8 cellular contexts compared by ENCODE assay signal in the genomic region with DNA sequence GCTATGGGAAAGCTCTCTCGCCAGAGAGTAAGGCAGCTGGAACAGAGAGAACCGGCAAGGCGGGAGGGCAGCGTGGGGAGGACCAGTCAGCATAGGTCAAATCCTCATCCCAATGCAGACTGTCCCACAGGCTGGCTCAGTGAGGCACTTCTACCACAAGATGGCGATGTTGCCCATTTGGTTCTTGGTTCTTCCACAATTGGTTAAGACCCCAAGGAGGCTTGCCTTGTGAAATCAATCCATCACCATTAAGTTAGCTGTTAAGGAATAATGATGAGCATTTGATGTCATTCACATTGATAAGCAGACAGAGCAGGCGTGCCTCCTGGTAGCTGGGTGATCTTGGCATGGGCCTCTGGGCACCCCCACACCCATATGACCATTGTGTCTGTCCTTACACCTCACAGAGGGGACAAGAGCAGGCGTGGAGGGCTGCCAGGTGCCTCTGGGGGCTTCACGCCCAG. TPM values are rescaled to one million over a fixed set of nuclear protein-coding genes. Genes with fewer than 3 reads are reported as not detected.
DNase-seq lines count a peak whose midpoint lies in the region; ATAC-seq and TF ChIP-seq lines count a peak whose summit lies in the region.

No MANE protein-coding gene starts in this region.

- CTCF ChIA-PET in naive thymus-derived CD4-positive, alpha-beta T cell (lab: Charles Lee), result interaction anchor here (0.6 kb wide), 1 partner anchor 8 kb away, joined by 3 read pairs; no protein-coding TSS in a partner anchor

- no peak for TF ChIP-seq EP300 in stomach (IDR thresholded peaks at IDR 0.05)

- TF ChIP-seq POLR2A in esophagus squamous epithelium (IDR thresholded peaks at IDR 0.05), result no peak
- no peak for TF ChIP-seq POLR2A in stomach (IDR thresholded peaks at IDR 0.05)

- peak; percentile 72 for ATAC-seq in GM18519 (IDR thresholded peaks at IDR 0.05; ENCODE audit: low FRiP score, unreplicated experiment)
- peak; percentile 70 for ATAC-seq in HG03469 (IDR thresholded peaks at IDR 0.05; ENCODE audit: unreplicated experiment)
- ATAC-seq in naive thymus-derived CD4-positive, alpha-beta T cell, result peak; percentile 81

- H3K27ac ChIP-seq in esophagus squamous epithelium (no peak overlapping the region), stomach (no peak overlapping the region)
- H3K27ac ChIP-seq in naive thymus-derived CD4-positive, alpha-beta T cell (ENCODE audit: low read depth, low read length), result no peak overlapping the region

- no peaks in the 10 kb centered on the region for H3K36me3 ChIP-seq in esophagus squamous epithelium
- H3K36me3 ChIP-seq in naive thymus-derived CD4-positive, alpha-beta T cell (ENCODE audit: control insufficient read depth in 2 of 3, insufficient read depth in 3 of 3, low read length in 3 of 3), result no peaks in the 10 kb centered on the region
- no peaks in the 10 kb centered on the region for H3K36me3 ChIP-seq in stomach

- peak; percentile 94 for TF ChIP-seq CTCF in AG09319 (IDR thresholded peaks at IDR 0.05; ENCODE audit: low read depth, low read length)
- TF ChIP-seq CTCF in esophagus squamous epithelium (IDR thresholded peaks at IDR 0.05), result peak; percentile 31 to 86 (median 77)
- peak in 5 of 7 experiments; percentile 58 to 83 (median 81) for TF ChIP-seq CTCF in stomach (IDR thresholded peaks at IDR 0.05)

- H3K4me3 ChIP-seq in esophagus squamous epithelium (no peak overlapping the region), stomach (no peak overlapping the region)
- no peak overlapping the region for H3K4me3 ChIP-seq in naive thymus-derived CD4-positive, alpha-beta T cell (ENCODE audit: low read length)

- no peaks in the 10 kb centered on the region for H3K9me3 Mint-ChIP-seq in naive thymus-derived CD4-positive, alpha-beta T cell

- H3K4me1 ChIP-seq in esophagus squamous epithelium, result peaks cover 0 to 12% (median 0%) of the 10 kb centered on the region in 3 donors
- no peaks in the 10 kb centered on the region for H3K4me1 ChIP-seq in naive thymus-derived CD4-positive, alpha-beta T cell (ENCODE audit: control insufficient read depth in 2 of 2, insufficient read depth in 2 of 2, low read length in 2 of 2)
- peaks cover 0 to 2% (median 0%) of the 10 kb centered on the region in 4 donors for H3K4me1 ChIP-seq in stomach

- H3K27me3 ChIP-seq in esophagus squamous epithelium, result no peaks in the 10 kb centered on the region
- H3K27me3 ChIP-seq in naive thymus-derived CD4-positive, alpha-beta T cell (ENCODE audit: control insufficient read depth in 2 of 2, insufficient read depth in 2 of 2, low read length in 2 of 2), result no peaks in the 10 kb centered on the region
- H3K27me3 ChIP-seq in stomach, result no peaks in the 10 kb centered on the region

- DNase-seq in AG09319 (ENCODE audit: extremely low read depth, low read depth), result peak; percentile 28
- peak; percentile 40 for DNase-seq in NOMO-1 treated with DMSO at 0.1 percent for 48 hours (lab: John Stamatoyannopoulos, UW; ENCODE audit: unreplicated experiment)
- DNase-seq in activated CD8-positive, alpha-beta memory T cell treated with anti-CD3 and anti-CD28 coated beads, Interleukin-2, amount 50 U/mL, for 24 hours (ENCODE audit: extremely low read depth), result peak; percentile 41
- no peak for DNase-seq in esophagus squamous epithelium (lab: John Stamatoyannopoulos, UW)
- peak in 8 of 9 donors; percentile 15 to 49 (median 29) for DNase-seq in naive thymus-derived CD4-positive, alpha-beta T cell
- DNase-seq in stomach, result peak; percentile 68

- WGBS in esophagus squamous epithelium, 2 donors, result 6 to 12% methylated on average over 6 to 8 of the region's 8 CpGs
- 11 to 21% (median 14%) methylated on average over 8 of the region's 8 CpGs for WGBS in stomach, 5 donors

- no peak overlapping the region for H3K27ac Mint-ChIP-seq in naive thymus-derived CD4-positive, alpha-beta T cell

- intact Hi-C loops in esophagus squamous epithelium (cut with DNase I), result loop anchor here (5.0 kb wide), 1 partner anchor 165 kb away; a partner anchor contains a TSS
- intact Hi-C loops in naive thymus-derived CD4-positive, alpha-beta T cell (cut with micrococcal nuclease), result loop anchor here (1.0 to 10.0 kb wide), 4 partner anchors 21 to 1107 kb away; a partner anchor contains a TSS
- intact Hi-C loops in stomach (cut with DNase I; ENCODE audit: low total_unique reads), result loop anchor here (10.0 kb wide), 1 partner anchor 163 kb away; a partner anchor contains a TSS

- H3K36me3 Mint-ChIP-seq in naive thymus-derived CD4-positive, alpha-beta T cell, result no peaks in the 10 kb centered on the region

- POLR2A ChIA-PET in naive thymus-derived CD4-positive, alpha-beta T cell (lab: Charles Lee), result interaction anchor here (0.6 kb wide), 1 partner anchor 90 kb away, joined by 3 read pairs; no protein-coding TSS in a partner anchor

- peaks cover 0 to 4% (median 0%) of the 10 kb centered on the region in 7 donors for H3K4me1 Mint-ChIP-seq in naive thymus-derived CD4-positive, alpha-beta T cell

- H3K27me3 Mint-ChIP-seq in naive thymus-derived CD4-positive, alpha-beta T cell, result peaks cover 0 to 2% (median 0%) of the 10 kb centered on the region in 5 donors

- no peak overlapping the region for H3K4me3 Mint-ChIP-seq in naive thymus-derived CD4-positive, alpha-beta T cell

- H3K9me3 ChIP-seq in esophagus squamous epithelium (no peaks in the 10 kb centered on the region), stomach (no peaks in the 10 kb centered on the region)
- H3K9me3 ChIP-seq in naive thymus-derived CD4-positive, alpha-beta T cell (ENCODE audit: control insufficient read depth in 2 of 3, low read length in 3 of 3), result no peaks in the 10 kb centered on the region

RNA-seq across cellular contexts. Expression of a gene that starts 2.4 kb away (rescaled TPM):
- total RNA-seq in esophagus squamous epithelium (not detected), stomach (10 to 100 TPM in 1 of 5 donors, not detected in 4; 39.4 TPM)
- total RNA-seq in naive thymus-derived CD4-positive, alpha-beta T cell, result not detected
- not detected for polyA plus RNA-seq in naive thymus-derived CD4-positive, alpha-beta T cell
- not detected for polyA plus RNA-seq in stomach

RNA-seq across cellular contexts. Expression of a gene that starts 10.8 kb away (rescaled TPM):
- total RNA-seq in esophagus squamous epithelium (not detected), stomach (not detected)
- not detected for total RNA-seq in naive thymus-derived CD4-positive, alpha-beta T cell
- polyA plus RNA-seq in naive thymus-derived CD4-positive, alpha-beta T cell, result not detected
- not detected for polyA plus RNA-seq in stomach

RNA-seq across cellular contexts. Expression of a gene that starts 20.6 kb away (rescaled TPM):
- total RNA-seq in esophagus squamous epithelium (10 to 100 TPM in 1 of 4 donors, 1 to 10 TPM in 3; 7.7 to 16.0 (median 8.7) TPM), stomach (10 to 100 TPM in 3 of 5 donors, 1 to 10 TPM in 1, under 1 TPM in 1; 0.58 to 33.5 (median 11.3) TPM)
- total RNA-seq in naive thymus-derived CD4-positive, alpha-beta T cell, result 10 to 100 TPM; 11.4 to 20.4 (median 16.2) TPM
- polyA plus RNA-seq in naive thymus-derived CD4-positive, alpha-beta T cell, result 1 to 10 TPM; 5.5 to 7.9 TPM
- polyA plus RNA-seq in stomach, result 1 to 10 TPM; 5.0 to 6.6 (median 5.1) TPM

RNA-seq across cellular contexts. Expression of a gene that starts 49.0 kb away (rescaled TPM):
- not detected for total RNA-seq in esophagus squamous epithelium
- not detected for total RNA-seq in naive thymus-derived CD4-positive, alpha-beta T cell
- polyA plus RNA-seq in naive thymus-derived CD4-positive, alpha-beta T cell, result not detected
- total RNA-seq in stomach, result not detected
- not detected for polyA plus RNA-seq in stomach
